Comparison of ENCODE assay signal across 1 cellular context in the genomic region with DNA sequence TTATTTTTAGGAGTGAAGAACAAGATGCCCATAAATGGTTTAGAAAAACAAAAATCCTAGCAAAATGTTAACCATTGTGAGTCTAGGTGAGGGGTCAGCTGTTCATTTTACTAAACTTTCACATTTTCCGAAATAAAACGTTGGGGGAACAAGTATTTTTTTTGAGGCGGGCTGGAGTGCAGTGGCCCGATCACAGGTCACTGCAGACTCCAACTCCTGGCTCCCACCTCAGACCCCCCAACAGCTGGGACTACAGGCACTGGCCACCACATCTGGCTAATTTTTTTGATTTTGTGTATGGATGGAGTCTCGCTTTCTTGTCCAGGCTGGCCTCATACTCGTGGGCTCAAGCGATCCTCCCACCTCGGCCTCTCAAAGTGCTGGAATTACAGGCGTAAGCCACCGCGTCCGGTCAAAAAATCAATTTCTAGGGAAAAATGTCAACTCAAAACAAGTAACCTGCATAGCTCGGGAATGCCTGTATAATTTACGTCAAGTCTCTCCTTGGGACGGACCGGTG.
A peak's percentile ranks its signal among the peaks of the same experiment; 100 is the strongest.
TF ChIP-seq lines count a peak whose summit lies in the region.

No MANE protein-coding gene starts in this region.

TF ChIP-seq in A549, 52 proteins besides CTCF, POLR2A, EP300 and RAD21 (continued from another document):
- TF ChIP-seq JUN (IDR thresholded peaks at IDR 0.05) (peak in 1 of 2 experiments; percentile 82; a peak in 2 of 5 replicates), CHD2 (IDR thresholded peaks at IDR 0.05; ENCODE audit: low read length, partially characterized antibody) (no peak), ESRRA (IDR thresholded peaks at IDR 0.05; ENCODE audit: borderline replicate concordance, low read length) (no peak), EHMT2 (IDR thresholded peaks at IDR 0.05; ENCODE audit: low read depth) (no peak), HOXA7 (CRISPR knock-in tag; IDR thresholded peaks at IDR 0.05) (peak; percentile 31; the same call in 1 of the 2 replicates), MYC (IDR thresholded peaks at IDR 0.05; ENCODE audit: borderline replicate concordance, low read length) (no peak), HEYL (CRISPR knock-in tag; IDR thresholded peaks at IDR 0.05) (no peak), FOXS1 (CRISPR knock-in tag; IDR thresholded peaks at IDR 0.05) (no peak), CEBPB (IDR thresholded peaks at IDR 0.05) (no peak), GATA3 (IDR thresholded peaks at IDR 0.05; ENCODE audit: borderline replicate concordance) (no peak), HOXB13 (CRISPR knock-in tag; IDR thresholded peaks at IDR 0.05; ENCODE audit: low read depth) (no peak), TP53 (CRISPR knock-in tag; IDR thresholded peaks at IDR 0.05) (no peak), FOSB (CRISPR knock-in tag; IDR thresholded peaks at IDR 0.05) (peak; percentile 48; the same call in 1 of the 2 replicates), ZFP36 (IDR thresholded peaks at IDR 0.05; ENCODE audit: borderline replicate concordance, partially characterized antibody) (no peak), NR3C1 (IDR thresholded peaks at IDR 0.05) (no peak), RNF2 (IDR thresholded peaks at IDR 0.05; ENCODE audit: borderline replicate concordance, low read depth) (no peak), CBX8 (IDR thresholded peaks at IDR 0.05) (no peak)
- TF ChIP-seq, protein P1, sequence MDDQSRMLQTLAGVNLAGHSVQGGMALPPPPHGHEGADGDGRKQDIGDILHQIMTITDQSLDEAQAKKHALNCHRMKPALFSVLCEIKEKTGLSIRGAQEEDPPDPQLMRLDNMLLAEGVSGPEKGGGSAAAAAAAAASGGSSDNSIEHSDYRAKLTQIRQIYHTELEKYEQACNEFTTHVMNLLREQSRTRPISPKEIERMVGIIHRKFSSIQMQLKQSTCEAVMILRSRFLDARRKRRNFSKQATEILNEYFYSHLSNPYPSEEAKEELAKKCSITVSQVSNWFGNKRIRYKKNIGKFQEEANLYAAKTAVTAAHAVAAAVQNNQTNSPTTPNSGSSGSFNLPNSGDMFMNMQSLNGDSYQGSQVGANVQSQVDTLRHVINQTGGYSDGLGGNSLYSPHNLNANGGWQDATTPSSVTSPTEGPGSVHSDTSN (IDR thresholded peaks at IDR 0.05) = no peak
- TF ChIP-seq, protein P2, sequence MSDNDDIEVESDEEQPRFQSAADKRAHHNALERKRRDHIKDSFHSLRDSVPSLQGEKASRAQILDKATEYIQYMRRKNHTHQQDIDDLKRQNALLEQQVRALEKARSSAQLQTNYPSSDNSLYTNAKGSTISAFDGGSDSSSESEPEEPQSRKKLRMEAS (IDR thresholded peaks at IDR 0.05) = no peak
- TF ChIP-seq, protein P3, sequence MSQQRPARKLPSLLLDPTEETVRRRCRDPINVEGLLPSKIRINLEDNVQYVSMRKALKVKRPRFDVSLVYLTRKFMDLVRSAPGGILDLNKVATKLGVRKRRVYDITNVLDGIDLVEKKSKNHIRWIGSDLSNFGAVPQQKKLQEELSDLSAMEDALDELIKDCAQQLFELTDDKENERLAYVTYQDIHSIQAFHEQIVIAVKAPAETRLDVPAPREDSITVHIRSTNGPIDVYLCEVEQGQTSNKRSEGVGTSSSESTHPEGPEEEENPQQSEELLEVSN (IDR thresholded peaks at IDR 0.05; ENCODE audit: borderline replicate concordance, low read depth) = no peak
- TF ChIP-seq, protein P4, sequence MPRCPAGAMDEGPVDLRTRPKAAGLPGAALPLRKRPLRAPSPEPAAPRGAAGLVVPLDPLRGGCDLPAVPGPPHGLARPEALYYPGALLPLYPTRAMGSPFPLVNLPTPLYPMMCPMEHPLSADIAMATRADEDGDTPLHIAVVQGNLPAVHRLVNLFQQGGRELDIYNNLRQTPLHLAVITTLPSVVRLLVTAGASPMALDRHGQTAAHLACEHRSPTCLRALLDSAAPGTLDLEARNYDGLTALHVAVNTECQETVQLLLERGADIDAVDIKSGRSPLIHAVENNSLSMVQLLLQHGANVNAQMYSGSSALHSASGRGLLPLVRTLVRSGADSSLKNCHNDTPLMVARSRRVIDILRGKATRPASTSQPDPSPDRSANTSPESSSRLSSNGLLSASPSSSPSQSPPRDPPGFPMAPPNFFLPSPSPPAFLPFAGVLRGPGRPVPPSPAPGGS (IDR thresholded peaks at IDR 0.05) = peak; percentile 61
- TF ChIP-seq, protein P5, sequence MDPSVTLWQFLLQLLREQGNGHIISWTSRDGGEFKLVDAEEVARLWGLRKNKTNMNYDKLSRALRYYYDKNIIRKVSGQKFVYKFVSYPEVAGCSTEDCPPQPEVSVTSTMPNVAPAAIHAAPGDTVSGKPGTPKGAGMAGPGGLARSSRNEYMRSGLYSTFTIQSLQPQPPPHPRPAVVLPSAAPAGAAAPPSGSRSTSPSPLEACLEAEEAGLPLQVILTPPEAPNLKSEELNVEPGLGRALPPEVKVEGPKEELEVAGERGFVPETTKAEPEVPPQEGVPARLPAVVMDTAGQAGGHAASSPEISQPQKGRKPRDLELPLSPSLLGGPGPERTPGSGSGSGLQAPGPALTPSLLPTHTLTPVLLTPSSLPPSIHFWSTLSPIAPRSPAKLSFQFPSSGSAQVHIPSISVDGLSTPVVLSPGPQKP (IDR thresholded peaks at IDR 0.05; ENCODE audit: low read depth, low read length) = no peak
